Comparison of ENCODE assay signal across 1 cellular context in the genomic region with DNA sequence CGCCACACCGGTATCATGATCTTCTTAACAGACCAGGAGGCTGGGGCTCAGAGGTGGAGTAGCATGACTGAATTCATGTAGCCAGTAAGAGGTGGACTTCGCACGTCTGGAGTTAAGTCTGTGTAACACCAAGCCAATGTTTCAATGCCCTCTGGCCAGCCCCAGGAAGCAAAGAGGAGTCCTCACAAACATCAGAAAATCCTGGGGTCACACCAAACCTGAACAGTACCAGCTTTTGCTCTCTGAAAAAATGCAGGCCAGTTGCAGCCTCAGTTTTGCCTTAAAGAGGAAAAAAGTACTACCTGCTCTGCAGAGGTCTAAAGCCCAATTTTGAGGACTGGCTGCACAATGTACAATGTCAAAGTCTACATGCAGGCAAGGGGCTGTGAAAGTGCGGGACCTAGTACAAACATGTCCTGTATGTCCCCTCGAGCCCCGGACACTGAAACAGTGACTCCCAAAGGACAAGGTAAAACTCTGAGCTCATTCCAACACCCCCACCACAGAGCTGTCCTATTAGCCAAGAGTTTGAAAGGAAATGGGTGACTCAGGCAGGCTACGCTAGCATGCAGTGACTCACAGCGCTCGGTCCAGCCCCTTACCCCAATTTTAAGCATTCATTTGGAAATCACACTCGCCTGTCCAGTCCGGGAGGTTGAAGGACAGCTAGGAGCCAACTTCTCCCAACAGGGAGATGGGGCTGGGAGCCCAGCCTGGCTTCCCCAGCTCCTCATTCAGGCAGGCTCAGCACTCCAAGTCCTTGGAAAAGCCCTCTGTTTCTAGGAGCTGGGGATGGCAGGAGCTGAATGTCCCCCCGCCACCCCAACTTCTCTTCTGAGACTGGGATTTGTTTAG.
TF ChIP-seq lines count a peak whose summit lies in the region.

No MANE protein-coding gene starts in this region.

TF ChIP-seq in HEK293, 187 proteins besides CTCF, POLR2A, EP300 and RAD21 (continued from another document):
- TF ChIP-seq, protein P1, sequence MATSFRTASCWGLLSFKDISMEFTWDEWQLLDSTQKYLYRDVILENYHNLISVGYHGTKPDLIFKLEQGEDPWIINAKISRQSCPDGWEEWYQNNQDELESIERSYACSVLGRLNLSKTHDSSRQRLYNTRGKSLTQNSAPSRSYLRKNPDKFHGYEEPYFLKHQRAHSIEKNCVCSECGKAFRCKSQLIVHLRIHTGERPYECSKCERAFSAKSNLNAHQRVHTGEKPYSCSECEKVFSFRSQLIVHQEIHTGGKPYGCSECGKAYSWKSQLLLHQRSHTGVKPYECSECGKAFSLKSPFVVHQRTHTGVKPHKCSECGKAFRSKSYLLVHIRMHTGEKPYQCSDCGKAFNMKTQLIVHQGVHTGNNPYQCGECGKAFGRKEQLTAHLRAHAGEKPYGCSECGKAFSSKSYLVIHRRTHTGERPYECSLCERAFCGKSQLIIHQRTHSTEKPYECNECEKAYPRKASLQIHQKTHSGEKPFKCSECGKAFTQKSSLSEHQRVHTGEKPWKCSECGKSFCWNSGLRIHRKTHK (tag by site-specific recombination; IDR thresholded peaks at IDR 0.05): no peak
- TF ChIP-seq ZNF24 (tag by site-specific recombination; IDR thresholded peaks at IDR 0.05) (no peak), ZNF529 (tag by site-specific recombination; IDR thresholded peaks at IDR 0.05; ENCODE audit: insufficient replicate concordance) (no peak), ZNF549 (tag by site-specific recombination; IDR thresholded peaks at IDR 0.05) (no peak), ZNF548 (tag by site-specific recombination; IDR thresholded peaks at IDR 0.05) (no peak), ZNF366 (tag by site-specific recombination; conservative IDR thresholded peaks at IDR 0.05) (no peak; the same call in 1 of the 2 replicates), ZNF629 (tag by site-specific recombination; IDR thresholded peaks at IDR 0.05) (peak; percentile 87), HOXA7 (CRISPR knock-in tag; IDR thresholded peaks at IDR 0.05; ENCODE audit: borderline replicate concordance) (no peak), ZNF211 (tag by site-specific recombination; IDR thresholded peaks at IDR 0.05; ENCODE audit: low read depth) (no peak), ZNF37A (tag by site-specific recombination; IDR thresholded peaks at IDR 0.05) (no peak), ZNF157 (tag by site-specific recombination; IDR thresholded peaks at IDR 0.05) (no peak), ZNF585B (tag by site-specific recombination; IDR thresholded peaks at IDR 0.05) (no peak), ZNF239 (tag by site-specific recombination; IDR thresholded peaks at IDR 0.05) (no peak), FEZF1 (tag by site-specific recombination; IDR thresholded peaks at IDR 0.05) (no peak), ZBTB21 (tag by site-specific recombination; IDR thresholded peaks at IDR 0.05) (no peak), ZNF701 (tag by site-specific recombination; IDR thresholded peaks at IDR 0.05) (no peak)
- TF ChIP-seq, protein P2, sequence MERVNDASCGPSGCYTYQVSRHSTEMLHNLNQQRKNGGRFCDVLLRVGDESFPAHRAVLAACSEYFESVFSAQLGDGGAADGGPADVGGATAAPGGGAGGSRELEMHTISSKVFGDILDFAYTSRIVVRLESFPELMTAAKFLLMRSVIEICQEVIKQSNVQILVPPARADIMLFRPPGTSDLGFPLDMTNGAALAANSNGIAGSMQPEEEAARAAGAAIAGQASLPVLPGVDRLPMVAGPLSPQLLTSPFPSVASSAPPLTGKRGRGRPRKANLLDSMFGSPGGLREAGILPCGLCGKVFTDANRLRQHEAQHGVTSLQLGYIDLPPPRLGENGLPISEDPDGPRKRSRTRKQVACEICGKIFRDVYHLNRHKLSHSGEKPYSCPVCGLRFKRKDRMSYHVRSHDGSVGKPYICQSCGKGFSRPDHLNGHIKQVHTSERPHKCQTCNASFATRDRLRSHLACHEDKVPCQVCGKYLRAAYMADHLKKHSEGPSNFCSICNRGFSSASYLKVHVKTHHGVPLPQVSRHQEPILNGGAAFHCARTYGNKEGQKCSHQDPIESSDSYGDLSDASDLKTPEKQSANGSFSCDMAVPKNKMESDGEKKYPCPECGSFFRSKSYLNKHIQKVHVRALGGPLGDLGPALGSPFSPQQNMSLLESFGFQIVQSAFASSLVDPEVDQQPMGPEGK (tag by site-specific recombination; IDR thresholded peaks at IDR 0.05): peak; percentile 44; the same call in 1 of the 2 replicates
- TF ChIP-seq, protein P3, sequence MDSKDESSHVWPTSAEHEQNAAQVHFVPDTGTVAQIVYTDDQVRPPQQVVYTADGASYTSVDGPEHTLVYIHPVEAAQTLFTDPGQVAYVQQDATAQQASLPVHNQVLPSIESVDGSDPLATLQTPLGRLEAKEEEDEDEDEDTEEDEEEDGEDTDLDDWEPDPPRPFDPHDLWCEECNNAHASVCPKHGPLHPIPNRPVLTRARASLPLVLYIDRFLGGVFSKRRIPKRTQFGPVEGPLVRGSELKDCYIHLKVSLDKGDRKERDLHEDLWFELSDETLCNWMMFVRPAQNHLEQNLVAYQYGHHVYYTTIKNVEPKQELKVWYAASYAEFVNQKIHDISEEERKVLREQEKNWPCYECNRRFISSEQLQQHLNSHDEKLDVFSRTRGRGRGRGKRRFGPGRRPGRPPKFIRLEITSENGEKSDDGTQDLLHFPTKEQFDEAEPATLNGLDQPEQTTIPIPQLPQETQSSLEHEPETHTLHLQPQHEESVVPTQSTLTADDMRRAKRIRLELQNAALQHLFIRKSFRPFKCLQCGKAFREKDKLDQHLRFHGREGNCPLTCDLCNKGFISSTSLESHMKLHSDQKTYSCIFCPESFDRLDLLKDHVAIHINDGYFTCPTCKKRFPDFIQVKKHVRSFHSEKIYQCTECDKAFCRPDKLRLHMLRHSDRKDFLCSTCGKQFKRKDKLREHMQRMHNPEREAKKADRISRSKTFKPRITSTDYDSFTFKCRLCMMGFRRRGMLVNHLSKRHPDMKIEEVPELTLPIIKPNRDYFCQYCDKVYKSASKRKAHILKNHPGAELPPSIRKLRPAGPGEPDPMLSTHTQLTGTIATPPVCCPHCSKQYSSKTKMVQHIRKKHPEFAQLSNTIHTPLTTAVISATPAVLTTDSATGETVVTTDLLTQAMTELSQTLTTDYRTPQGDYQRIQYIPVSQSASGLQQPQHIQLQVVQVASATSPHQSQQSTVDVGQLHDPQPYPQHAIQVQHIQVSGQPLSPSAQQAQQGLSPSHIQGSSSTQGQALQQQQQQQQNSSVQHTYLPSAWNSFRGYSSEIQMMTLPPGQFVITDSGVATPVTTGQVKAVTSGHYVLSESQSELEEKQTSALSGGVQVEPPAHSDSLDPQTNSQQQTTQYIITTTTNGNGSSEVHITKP (tag by site-specific recombination; IDR thresholded peaks at IDR 0.05): peak; percentile 27
- TF ChIP-seq, protein P4, sequence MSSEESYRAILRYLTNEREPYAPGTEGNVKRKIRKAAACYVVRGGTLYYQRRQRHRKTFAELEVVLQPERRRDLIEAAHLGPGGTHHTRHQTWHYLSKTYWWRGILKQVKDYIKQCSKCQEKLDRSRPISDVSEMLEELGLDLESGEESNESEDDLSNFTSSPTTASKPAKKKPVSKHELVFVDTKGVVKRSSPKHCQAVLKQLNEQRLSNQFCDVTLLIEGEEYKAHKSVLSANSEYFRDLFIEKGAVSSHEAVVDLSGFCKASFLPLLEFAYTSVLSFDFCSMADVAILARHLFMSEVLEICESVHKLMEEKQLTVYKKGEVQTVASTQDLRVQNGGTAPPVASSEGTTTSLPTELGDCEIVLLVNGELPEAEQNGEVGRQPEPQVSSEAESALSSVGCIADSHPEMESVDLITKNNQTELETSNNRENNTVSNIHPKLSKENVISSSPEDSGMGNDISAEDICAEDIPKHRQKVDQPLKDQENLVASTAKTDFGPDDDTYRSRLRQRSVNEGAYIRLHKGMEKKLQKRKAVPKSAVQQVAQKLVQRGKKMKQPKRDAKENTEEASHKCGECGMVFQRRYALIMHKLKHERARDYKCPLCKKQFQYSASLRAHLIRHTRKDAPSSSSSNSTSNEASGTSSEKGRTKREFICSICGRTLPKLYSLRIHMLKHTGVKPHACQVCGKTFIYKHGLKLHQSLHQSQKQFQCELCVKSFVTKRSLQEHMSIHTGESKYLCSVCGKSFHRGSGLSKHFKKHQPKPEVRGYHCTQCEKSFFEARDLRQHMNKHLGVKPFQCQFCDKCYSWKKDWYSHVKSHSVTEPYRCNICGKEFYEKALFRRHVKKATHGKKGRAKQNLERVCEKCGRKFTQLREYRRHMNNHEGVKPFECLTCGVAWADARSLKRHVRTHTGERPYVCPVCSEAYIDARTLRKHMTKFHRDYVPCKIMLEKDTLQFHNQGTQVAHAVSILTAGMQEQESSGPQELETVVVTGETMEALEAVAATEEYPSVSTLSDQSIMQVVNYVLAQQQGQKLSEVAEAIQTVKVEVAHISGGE (tag by site-specific recombination; conservative IDR thresholded peaks at IDR 0.05; ENCODE audit: low read depth): no peak
- TF ChIP-seq, protein P5, sequence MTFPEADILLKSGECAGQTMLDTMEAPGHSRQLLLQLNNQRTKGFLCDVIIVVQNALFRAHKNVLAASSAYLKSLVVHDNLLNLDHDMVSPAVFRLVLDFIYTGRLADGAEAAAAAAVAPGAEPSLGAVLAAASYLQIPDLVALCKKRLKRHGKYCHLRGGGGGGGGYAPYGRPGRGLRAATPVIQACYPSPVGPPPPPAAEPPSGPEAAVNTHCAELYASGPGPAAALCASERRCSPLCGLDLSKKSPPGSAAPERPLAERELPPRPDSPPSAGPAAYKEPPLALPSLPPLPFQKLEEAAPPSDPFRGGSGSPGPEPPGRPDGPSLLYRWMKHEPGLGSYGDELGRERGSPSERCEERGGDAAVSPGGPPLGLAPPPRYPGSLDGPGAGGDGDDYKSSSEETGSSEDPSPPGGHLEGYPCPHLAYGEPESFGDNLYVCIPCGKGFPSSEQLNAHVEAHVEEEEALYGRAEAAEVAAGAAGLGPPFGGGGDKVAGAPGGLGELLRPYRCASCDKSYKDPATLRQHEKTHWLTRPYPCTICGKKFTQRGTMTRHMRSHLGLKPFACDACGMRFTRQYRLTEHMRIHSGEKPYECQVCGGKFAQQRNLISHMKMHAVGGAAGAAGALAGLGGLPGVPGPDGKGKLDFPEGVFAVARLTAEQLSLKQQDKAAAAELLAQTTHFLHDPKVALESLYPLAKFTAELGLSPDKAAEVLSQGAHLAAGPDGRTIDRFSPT (tag by site-specific recombination; IDR thresholded peaks at IDR 0.05): no peak
